9 cellular contexts compared by ENCODE assay signal in genomic region chr10:1036341-1036791, GRCh38. TPM values are rescaled to one million over a fixed set of nuclear protein-coding genes. Genes with fewer than 3 reads are reported as not detected.
DNase-seq lines count a peak whose midpoint lies in the region; ATAC-seq and TF ChIP-seq lines count a peak whose summit lies in the region.
"Had no signal": no experiment of that assay in that cellular context is flagged by ENCODE, and none has a peak within 500 bp of the region (broad histone marks: within the 10 kb centered on the region; RNA-seq: fewer than 3 reads in every experiment).

No MANE protein-coding gene starts in this region.

- POLR2A ChIA-PET in T-cell (lab: Charles Lee), result interaction anchor here in 1 of 2 donors (0.6 to 0.8 kb wide), 2 partner anchors 13 to 564 kb away, joined by 3 read pairs; no protein-coding TSS in a partner anchor

- WGBS in GM23248 (ENCODE audit: low coverage in 1 of 2, low lambda C conversion rate in 2 of 2, missing lambda C conversion rate in 2 of 2), 2 experiments, result 79 to 82% methylated on average over 14 of the region's 14 CpGs

- no peak for TF ChIP-seq CTCF in left lung (IDR thresholded peaks at IDR 0.05)
- no peak for TF ChIP-seq CTCF in colonic mucosa (IDR thresholded peaks at IDR 0.05)

- H3K9me3 ChIP-seq in GM23248 (ENCODE audit: low read depth) (no peaks in the 10 kb centered on the region), left lung (no peaks in the 10 kb centered on the region), colonic mucosa (no peaks in the 10 kb centered on the region)

- H3K4me3 ChIP-seq in GM23248 (no peak overlapping the region), left lung (no peak overlapping the region), colonic mucosa (no peak overlapping the region)
- H3K4me3 ChIP-seq: cardiac muscle cell had no signal

- H2AFZ ChIP-seq in GM23248, result no peak overlapping the region

- no peak overlapping the region for H3K4me2 ChIP-seq in GM23248 (ENCODE audit: unreplicated experiment)

- H3K27ac Mint-ChIP-seq in T-cell, result no peak overlapping the region

- H3K4me1 Mint-ChIP-seq in T-cell, result peaks cover 0 to 4% (median 3%) of the 10 kb centered on the region in 3 donors

- H3K27ac ChIP-seq in GM23248 (no peak overlapping the region), left lung (no peak overlapping the region), colonic mucosa (no peak overlapping the region)

- H3K36me3 Mint-ChIP-seq in T-cell, result peaks cover 16% of the 10 kb centered on the region

- ATAC-seq in GM18498 (IDR thresholded peaks at IDR 0.05; ENCODE audit: unreplicated experiment), result peak; percentile 52
- ATAC-seq in T-cell (replicated peaks in 1 of 4), result peak in 3 of 4 experiments; percentile 25 to 58 (median 45)
- peak; percentile 36 for ATAC-seq in left lung

- no peaks in the 10 kb centered on the region for H3K9me2 ChIP-seq in GM23248 (ENCODE audit: insufficient read depth)

- H3K79me2 ChIP-seq in GM23248 (ENCODE audit: insufficient read depth), result no peaks in the 10 kb centered on the region

- H3K27me3 Mint-ChIP-seq in T-cell, result no peaks in the 10 kb centered on the region

- H3K9me3 Mint-ChIP-seq in T-cell, result no peaks in the 10 kb centered on the region

- DNase-seq in GM23248 (peak; percentile 44), T-cell (peak in 2 of 34 experiments; percentile 12), left lung (no peak), colonic mucosa (no peak), UCSD-AML1 (lab: John Stamatoyannopoulos, UW; ENCODE audit: unreplicated experiment) (no peak), SK-N-DZ (ENCODE audit: low spot score) (no peak), NCI-H1694 treated with DMSO at 0.1 percent for 48 hours (lab: John Stamatoyannopoulos, UW) (no peak)

- H3K36me3 ChIP-seq in GM23248 (ENCODE audit: low read depth) (peaks cover 11% of the 10 kb centered on the region), left lung (peaks cover 3 to 49% of the 10 kb centered on the region in 2 donors), colonic mucosa (peaks cover 9% of the 10 kb centered on the region)

- CTCF ChIA-PET in T-cell (lab: Charles Lee), result no interaction called here

- in situ Hi-C loops in GM23248 (cut with MboI), result no loop called here

- intact Hi-C loops in left lung (cut with DNase I) (no loop called here), colonic mucosa (cut with DNase I) (no loop called here)

- peaks cover 9% of the 10 kb centered on the region; the same call in 1 of the 2 replicates for H3F3A ChIP-seq in GM23248 (ENCODE audit: insufficient read depth)

- H4K20me1 ChIP-seq in GM23248 (ENCODE audit: insufficient read depth), result no peaks in the 10 kb centered on the region

- H3K9ac ChIP-seq in GM23248 (no peak overlapping the region), colonic mucosa (ENCODE audit: low read depth in 2 of 2, low read length in 2 of 2) (no peak overlapping the region)

- H3K27me3 ChIP-seq in GM23248 (replicated peaks; ENCODE audit: insufficient read depth) (no peaks in the 10 kb centered on the region), left lung (no peaks in the 10 kb centered on the region), colonic mucosa (no peaks in the 10 kb centered on the region)
- H3K27me3 ChIP-seq: cardiac muscle cell had no signal

- H3K4me3 Mint-ChIP-seq in T-cell, result no peak overlapping the region

- H3K4me1 ChIP-seq in GM23248 (ENCODE audit: insufficient read depth) (no peaks in the 10 kb centered on the region), left lung (no peaks in the 10 kb centered on the region), colonic mucosa (no peaks in the 10 kb centered on the region)

RNA-seq across cellular contexts. Expression of gene IDI2, which starts 10.7 kb away (rescaled TPM):
- total RNA-seq in GM23248 (2014; rRNA removed; shearing (Covaris generic)), result not detected in 2 replicates
- polyA plus RNA-seq in GM23248 (2016; fragmentation: Nextera tagmentation; extraction: Ambion mirVana), result not detected in 2 replicates
- not detected for total RNA-seq in T-cell
- total RNA-seq in left lung, result not detected
- not detected for total RNA-seq in colonic mucosa
- not detected in 2 replicates for polyA plus RNA-seq in SK-N-DZ (2014; cell fraction: cytosol; rRNA removed)
- polyA plus RNA-seq in SK-N-DZ (2014; cell fraction: nucleus; rRNA removed), result not detected in 2 replicates
- total RNA-seq: cardiac muscle cell had no signal
- polyA plus RNA-seq: cardiac muscle cell had no signal

RNA-seq across cellular contexts. Expression of gene IDI1, which starts 12.6 kb away (rescaled TPM):
- total RNA-seq in GM23248 (2014; rRNA removed; shearing (Covaris generic)), result 33.7 and 41.9 TPM in 2 replicates
- polyA plus RNA-seq in GM23248 (2016; fragmentation: Nextera tagmentation; extraction: Ambion mirVana), result 41.6 and 42.9 TPM in 2 replicates
- 100 to 1,000 TPM in 2 of 5 donors, 10 to 100 TPM in 3; 26.2 to 166 (median 32.8) TPM for total RNA-seq in T-cell
- total RNA-seq in left lung, result 100 to 1,000 TPM in 1 of 2 donors, 10 to 100 TPM in 1; 61.1 to 101 TPM
- total RNA-seq in colonic mucosa, result 100 to 1,000 TPM in 1 of 2 donors, 10 to 100 TPM in 1; 41.3 to 142 TPM
- polyA plus RNA-seq in SK-N-DZ (2014; cell fraction: cytosol; rRNA removed), result 249 and 253 TPM in 2 replicates
- 208 TPM in 2 replicates for polyA plus RNA-seq in SK-N-DZ (2014; cell fraction: nucleus; rRNA removed)

RNA-seq across cellular contexts. Expression of gene WDR37, which starts 19.8 kb away (rescaled TPM):
- 12.8 and 16.5 TPM in 2 replicates for total RNA-seq in GM23248 (2014; rRNA removed; shearing (Covaris generic))
- 11.5 and 13.7 TPM in 2 replicates for polyA plus RNA-seq in GM23248 (2016; fragmentation: Nextera tagmentation; extraction: Ambion mirVana)
- total RNA-seq in T-cell, result 10 to 100 TPM; 34.6 to 40.4 (median 37.3) TPM
- total RNA-seq in left lung, result 10 to 100 TPM; 16.1 to 23.8 TPM
- total RNA-seq in colonic mucosa, result 10 to 100 TPM; 18.6 to 18.7 TPM
- polyA plus RNA-seq in SK-N-DZ (2014; cell fraction: cytosol; rRNA removed), result 11.5 and 13.5 TPM in 2 replicates
- polyA plus RNA-seq in SK-N-DZ (2014; cell fraction: nucleus; rRNA removed), result 11.3 and 13.9 TPM in 2 replicates

RNA-seq across cellular contexts. Expression of gene GTPBP4, which starts 48.1 kb away (rescaled TPM):
- total RNA-seq in GM23248 (2014; rRNA removed; shearing (Covaris generic)), result 32.1 and 34.3 TPM in 2 replicates
- polyA plus RNA-seq in GM23248 (2016; fragmentation: Nextera tagmentation; extraction: Ambion mirVana), result 71.6 and 72.0 TPM in 2 replicates
- total RNA-seq in T-cell (10 to 100 TPM; 44.6 to 59.1 (median 47.5) TPM), left lung (10 to 100 TPM; 33.2 to 46.9 TPM), colonic mucosa (10 to 100 TPM; 22.4 to 43.6 TPM)
- 63.1 and 76.5 TPM in 2 replicates for polyA plus RNA-seq in SK-N-DZ (2014; cell fraction: cytosol; rRNA removed)
- polyA plus RNA-seq in SK-N-DZ (2014; cell fraction: nucleus; rRNA removed), result 63.2 and 132 TPM in 2 replicates
